ENCODE assay signal across 8 cellular contexts in the genomic region with DNA sequence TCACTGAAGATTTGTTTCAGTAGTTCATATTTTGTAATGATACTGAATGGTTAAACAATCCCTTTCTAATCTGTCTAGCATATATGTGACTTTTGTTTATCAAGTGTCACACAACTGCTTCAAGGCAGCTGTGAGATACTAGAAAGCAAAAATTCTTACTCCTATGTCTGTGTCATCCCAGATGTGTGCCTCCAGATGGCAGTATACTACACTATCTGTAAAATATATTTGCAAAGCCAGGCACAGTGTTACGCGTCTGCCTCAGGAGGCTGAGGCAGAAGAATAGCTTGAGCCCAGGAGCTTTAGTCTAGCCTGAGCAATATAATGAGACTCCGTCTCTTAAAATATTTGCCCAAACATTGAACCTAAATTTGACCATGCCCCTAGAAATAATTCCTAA. TPM values are rescaled to one million over a fixed set of nuclear protein-coding genes. Genes with fewer than 3 reads are reported as not detected.
DNase-seq lines count a peak whose midpoint lies in the region; ATAC-seq, FAIRE-seq and TF ChIP-seq lines count a peak whose summit lies in the region.

No MANE protein-coding gene starts in this region.

- no peak overlapping the region for H2AFZ ChIP-seq in SU-DHL-6 (ENCODE audit: low read depth, low read length, severe bottlenecking)

- no peak overlapping the region for H3K9ac ChIP-seq in SU-DHL-6 (ENCODE audit: low read length)

- no peaks in the 10 kb centered on the region for H3K9me2 ChIP-seq in SU-DHL-6 (replicated peaks; ENCODE audit: insufficient read depth, low read length)

- peak; percentile 74 for ATAC-seq in HG03575 (IDR thresholded peaks at IDR 0.05; ENCODE audit: extremely low read depth, insufficient number of reproducible peaks, low FRiP score, unreplicated experiment)
- peak; percentile 88 for ATAC-seq in naive thymus-derived CD4-positive, alpha-beta T cell

- H3K27ac Mint-ChIP-seq in endothelial cell (ENCODE audit: unreplicated experiment), result no peak overlapping the region
- H3K27ac Mint-ChIP-seq in naive thymus-derived CD4-positive, alpha-beta T cell, result no peak overlapping the region

- POLR2A ChIA-PET in naive thymus-derived CD4-positive, alpha-beta T cell (lab: Charles Lee), result interaction anchor here (1.1 kb wide), 1 partner anchor 61 kb away, joined by 3 read pairs; no protein-coding TSS in a partner anchor

- H3K4me3 Mint-ChIP-seq in endothelial cell (ENCODE audit: unreplicated experiment), result no peak overlapping the region
- no peak overlapping the region for H3K4me3 Mint-ChIP-seq in naive thymus-derived CD4-positive, alpha-beta T cell

- no peaks in the 10 kb centered on the region for H3K27me3 ChIP-seq in SU-DHL-6 (ENCODE audit: low read length)
- H3K27me3 ChIP-seq in naive thymus-derived CD4-positive, alpha-beta T cell (ENCODE audit: control insufficient read depth in 2 of 2, insufficient read depth in 2 of 2, low read length in 2 of 2), result no peaks in the 10 kb centered on the region

- H4K20me1 ChIP-seq in SU-DHL-6 (ENCODE audit: low read depth, low read length), result no peaks in the 10 kb centered on the region

- no peak overlapping the region for H3K4me3 ChIP-seq in SU-DHL-6 (ENCODE audit: insufficient read depth, low read length, poor library complexity, severe bottlenecking)
- H3K4me3 ChIP-seq in naive thymus-derived CD4-positive, alpha-beta T cell (ENCODE audit: low read length), result no peak overlapping the region

- DNase-seq in G401 (ENCODE audit: low spot score) (peak; percentile 27), endothelial cell (ENCODE audit: low spot score) (peak; percentile 2), KG1 (lab: John Stamatoyannopoulos, UW) (no peak), NCI-H1436 (lab: John Stamatoyannopoulos, UW) (no peak)
- DNase-seq in naive thymus-derived CD4-positive, alpha-beta T cell, result peak in 7 of 9 donors; percentile 22 to 52 (median 40)

- in situ Hi-C loops in G401 (cut with HindIII; ENCODE audit: low sequenced_read_pairs), result no loop called here

- no peaks in the 10 kb centered on the region for H3K27me3 Mint-ChIP-seq in endothelial cell (ENCODE audit: unreplicated experiment)
- H3K27me3 Mint-ChIP-seq in naive thymus-derived CD4-positive, alpha-beta T cell, result peaks cover 0 to 8% (median 0%) of the 10 kb centered on the region in 5 donors

- H3K9me3 Mint-ChIP-seq in endothelial cell (ENCODE audit: unreplicated experiment), result no peaks in the 10 kb centered on the region
- H3K9me3 Mint-ChIP-seq in naive thymus-derived CD4-positive, alpha-beta T cell, result no peaks in the 10 kb centered on the region

- H3K4me1 ChIP-seq in naive thymus-derived CD4-positive, alpha-beta T cell (ENCODE audit: control insufficient read depth in 2 of 2, insufficient read depth in 2 of 2, low read length in 2 of 2), result no peaks in the 10 kb centered on the region

- H3K27ac ChIP-seq in SU-DHL-6 (ENCODE audit: low read depth, low read length), result no peak overlapping the region
- H3K27ac ChIP-seq in naive thymus-derived CD4-positive, alpha-beta T cell (ENCODE audit: low read depth, low read length), result no peak overlapping the region

- H3K4me1 Mint-ChIP-seq in endothelial cell (ENCODE audit: unreplicated experiment), result peaks cover 2% of the 10 kb centered on the region
- H3K4me1 Mint-ChIP-seq in naive thymus-derived CD4-positive, alpha-beta T cell, result peaks cover 0 to 11% (median 2%) of the 10 kb centered on the region in 7 donors

- peak; percentile 59 for FAIRE-seq in A204.1 (lab: Jason Lieb, UNC)

- H3K79me2 ChIP-seq in SU-DHL-6 (ENCODE audit: insufficient read depth, low read length), result no peaks in the 10 kb centered on the region

- CTCF ChIA-PET in naive thymus-derived CD4-positive, alpha-beta T cell (lab: Charles Lee), result interaction anchor here (1.2 to 6.3 kb wide), 5 partner anchors 19 to 123 kb away, joined by 4 to 44 read pairs (median 5); no protein-coding TSS in a partner anchor

- H3F3A ChIP-seq in SU-DHL-6 (ENCODE audit: insufficient read depth), result no peaks in the 10 kb centered on the region

- no peaks in the 10 kb centered on the region for H3K9me3 ChIP-seq in SU-DHL-6 (ENCODE audit: insufficient read depth, low read length)
- no peaks in the 10 kb centered on the region for H3K9me3 ChIP-seq in naive thymus-derived CD4-positive, alpha-beta T cell (ENCODE audit: control insufficient read depth in 2 of 3, low read length in 3 of 3)

- intact Hi-C loops in naive thymus-derived CD4-positive, alpha-beta T cell (cut with micrococcal nuclease), result loop anchor here (1.0 to 10.0 kb wide), 5 partner anchors 60 to 928 kb away; no protein-coding TSS in a partner anchor

- TF ChIP-seq CTCF in SU-DHL-6 (IDR thresholded peaks at IDR 0.05; ENCODE audit: insufficient read depth, low read length, poor library complexity, severe bottlenecking) (peak; percentile 24), endothelial cell (IDR thresholded peaks at IDR 0.05; ENCODE audit: unreplicated experiment) (peak; percentile 45)

- H3K36me3 ChIP-seq in SU-DHL-6 (ENCODE audit: low read length), result no peaks in the 10 kb centered on the region
- no peaks in the 10 kb centered on the region for H3K36me3 ChIP-seq in naive thymus-derived CD4-positive, alpha-beta T cell (ENCODE audit: control insufficient read depth in 2 of 3, insufficient read depth in 3 of 3, low read length in 3 of 3)

- H3K36me3 Mint-ChIP-seq in endothelial cell (ENCODE audit: low read depth, unreplicated experiment), result no peaks in the 10 kb centered on the region
- no peaks in the 10 kb centered on the region for H3K36me3 Mint-ChIP-seq in naive thymus-derived CD4-positive, alpha-beta T cell

- no peak overlapping the region for H3K4me2 ChIP-seq in SU-DHL-6 (ENCODE audit: low read depth, low read length, poor library complexity, severe bottlenecking)

RNA-seq across cellular contexts. Expression of gene NUDT10, which starts 4.0 kb away (rescaled TPM):
- total RNA-seq in G401 (2014; rRNA removed; shearing (Covaris generic)), result 0.12 TPM in 1 of 2 replicates, not detected in the other
- total RNA-seq in endothelial cell (ENCODE audit: unreplicated experiment), result 4.1 TPM
- total RNA-seq in naive thymus-derived CD4-positive, alpha-beta T cell, result under 1 TPM in 2 of 5 experiments, not detected in 3; 0.19 to 0.29 TPM
- polyA plus RNA-seq in naive thymus-derived CD4-positive, alpha-beta T cell, result not detected

Comparison
In these comparisons a context has a peak if more than half of its experiments do, and no peak if none do; other contexts are left out.
1. DNase-seq: peak in G401 (single experiment), endothelial cell (single experiment) and naive thymus-derived CD4-positive, alpha-beta T cell (7 of 9); none in KG1 (single experiment) and NCI-H1436 (single experiment).